In genomic region chr19:1811472-1811894, GRCh38 we compare ENCODE assay signal across 8 cellular contexts.
DNase-seq lines count a peak whose midpoint lies in the region; ATAC-seq lines count a peak whose summit lies in the region.

No MANE protein-coding gene starts in this region.

- H3K9ac ChIP-seq in duodenal mucosa (ENCODE audit: low read depth in 1 of 2, low read length in 2 of 2) (peak overlapping the region in 1 of 2 donors; percentile 2), mucosa of rectum (ENCODE audit: low read depth in 1 of 2, low read length in 2 of 2) (peak overlapping the region in 1 of 2 donors; percentile 10)

- no peaks in the 10 kb centered on the region for H3K9me3 ChIP-seq in duodenal mucosa (ENCODE audit: control insufficient read depth in 1 of 2, low read length in 2 of 2)
- no peaks in the 10 kb centered on the region for H3K9me3 ChIP-seq in mucosa of rectum (ENCODE audit: control insufficient read depth in 2 of 2, low read length in 2 of 2)

- peak overlapping the region in 1 of 2 donors; percentile 74 for H3K27ac Mint-ChIP-seq in stimulated activated naive CD8-positive, alpha-beta T cell treated with anti-CD3 and anti-CD28 coated beads, Interleukin-15, amount 100 ng/mL, for 72 hours

- peaks cover 10% of the 10 kb centered on the region for H3K27me3 Mint-ChIP-seq in stimulated activated naive CD8-positive, alpha-beta T cell treated with anti-CD3 and anti-CD28 coated beads, Interleukin-15, amount 100 ng/mL, for 72 hours

- H3K4me3 ChIP-seq in duodenal mucosa (ENCODE audit: low read depth in 1 of 2, low read length in 2 of 2) = peak overlapping the region; percentile 45 to 52
- peak overlapping the region; percentile 35 to 44 for H3K4me3 ChIP-seq in mucosa of rectum (ENCODE audit: low read length in 2 of 2)

- DNase-seq in 8988T (peak; percentile 95), HK-2 (ENCODE audit: unreplicated experiment) (peak; percentile 94), SHP77 treated with DMSO at 0.1 percent for 48 hours (lab: John Stamatoyannopoulos, UW) (no peak)
- peak; percentile 32 for DNase-seq in activated CD4-positive, alpha-beta T cell treated with anti-CD3 and anti-CD28 coated beads for 1 hour
- peak; percentile 33 to 43 for DNase-seq in stimulated activated naive CD8-positive, alpha-beta T cell treated with anti-CD3 and anti-CD28 coated beads, Interleukin-15, amount 100 ng/mL, for 72 hours

- H3K4me1 Mint-ChIP-seq in stimulated activated naive CD8-positive, alpha-beta T cell treated with anti-CD3 and anti-CD28 coated beads, Interleukin-15, amount 100 ng/mL, for 72 hours = peaks cover 31% of the 10 kb centered on the region

- H3K4me3 Mint-ChIP-seq in stimulated activated naive CD8-positive, alpha-beta T cell treated with anti-CD3 and anti-CD28 coated beads, Interleukin-15, amount 100 ng/mL, for 72 hours = peak overlapping the region; percentile 91 to 96

- H3K27me3 ChIP-seq in duodenal mucosa (ENCODE audit: control insufficient read depth in 1 of 2, insufficient read depth in 2 of 2, low read length in 2 of 2) (peaks cover 0 to 5% of the 10 kb centered on the region in 2 donors), mucosa of rectum (ENCODE audit: control insufficient read depth in 2 of 2, insufficient read depth in 2 of 2, low read length in 2 of 2) (no peaks in the 10 kb centered on the region)

- no peak for ATAC-seq in stimulated activated naive CD8-positive, alpha-beta T cell treated with anti-CD3 and anti-CD28 coated beads, Interleukin-15, amount 100 ng/mL, for 72 hours
- ATAC-seq in HG03045 (IDR thresholded peaks at IDR 0.05; ENCODE audit: unreplicated experiment) = no peak

- H3K9me3 Mint-ChIP-seq in stimulated activated naive CD8-positive, alpha-beta T cell treated with anti-CD3 and anti-CD28 coated beads, Interleukin-15, amount 100 ng/mL, for 72 hours = no peaks in the 10 kb centered on the region

- no peak overlapping the region for H3K27ac ChIP-seq in duodenal mucosa (ENCODE audit: low read depth, low read length)
- H3K27ac ChIP-seq in mucosa of rectum (ENCODE audit: low read depth in 2 of 2, low read length in 2 of 2) = peak overlapping the region in 1 of 2 donors; percentile 26

- H3K4me1 ChIP-seq in duodenal mucosa (ENCODE audit: control insufficient read depth in 1 of 2, insufficient read depth in 2 of 2, low read length in 2 of 2) (peaks cover 6 to 14% of the 10 kb centered on the region in 2 donors), mucosa of rectum (ENCODE audit: control insufficient read depth in 2 of 2, insufficient read depth in 2 of 2, low read length in 2 of 2) (peaks cover 14 to 15% of the 10 kb centered on the region in 2 donors)

- H3K36me3 ChIP-seq in duodenal mucosa (ENCODE audit: control insufficient read depth in 1 of 2, insufficient read depth in 2 of 2, low read length in 2 of 2) (peaks cover 0 to 16% of the 10 kb centered on the region in 2 donors), mucosa of rectum (ENCODE audit: control insufficient read depth in 2 of 2, insufficient read depth in 2 of 2, low read length in 2 of 2) (peaks cover under 1 to 6% of the 10 kb centered on the region in 2 donors)
